In the genomic region with DNA sequence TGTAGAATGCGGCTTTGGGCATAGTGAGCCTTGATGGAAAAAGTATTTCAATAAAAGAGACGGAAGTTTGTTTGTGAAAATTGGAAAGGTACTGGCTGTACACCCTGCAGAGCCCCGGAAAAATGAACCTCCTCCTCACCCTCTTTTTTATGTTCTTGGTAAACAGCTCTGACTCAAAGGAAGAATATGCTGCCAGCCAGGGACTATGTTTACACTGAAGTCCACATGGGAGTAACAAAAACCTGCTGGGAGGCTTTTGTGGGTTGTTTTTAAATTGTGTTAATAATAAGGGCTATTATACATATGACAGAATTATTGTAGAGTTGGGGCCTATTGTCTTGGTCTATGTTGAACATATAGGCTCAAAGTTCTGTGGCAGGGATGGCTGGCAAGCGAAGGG, we compare ENCODE assay signal across 15 cellular contexts.
DNase-seq lines count a peak whose midpoint lies in the region; ATAC-seq and TF ChIP-seq lines count a peak whose summit lies in the region.
"Had no signal": no experiment of that assay in that cellular context is flagged by ENCODE, and none has a peak within 500 bp of the region (broad histone marks: within the 10 kb centered on the region; RNA-seq: fewer than 3 reads in every experiment).

No MANE protein-coding gene starts in this region.

- no peak for ATAC-seq in left lung

- H3K27ac ChIP-seq in AG04450 (ENCODE audit: low read depth, low read length) = no peak overlapping the region
- H3K27ac ChIP-seq in left lung = no peak overlapping the region
- H3K27ac ChIP-seq: parathyroid adenoma, upper lobe of left lung had no signal

- POLR2A ChIA-PET in AG04450 (lab: Yijun Ruan, JAX) = no interaction called here

- H3K4me1 ChIP-seq in adipocyte (ENCODE audit: control insufficient read depth, insufficient read depth, low read length) (no peaks in the 10 kb centered on the region), left lung (no peaks in the 10 kb centered on the region)
- H3K4me1 ChIP-seq: parathyroid adenoma, upper lobe of left lung had no signal

- no peaks in the 10 kb centered on the region; the same call in 1 of the 2 replicates for H3K9me3 ChIP-seq in AG04450 (ENCODE audit: control insufficient read depth, insufficient read depth, low read length)
- peaks cover 14% of the 10 kb centered on the region for H3K9me3 ChIP-seq in adipocyte (ENCODE audit: control insufficient read depth, low read length)
- H3K9me3 ChIP-seq in left lung = no peaks in the 10 kb centered on the region
- H3K9me3 ChIP-seq: upper lobe of left lung had no signal

- no peak for TF ChIP-seq CTCF in AG04450 (IDR thresholded peaks at IDR 0.05; ENCODE audit: low read depth, low read length)
- TF ChIP-seq CTCF in HFFc6 (IDR thresholded peaks at IDR 0.05) = no peak
- TF ChIP-seq CTCF in left lung (IDR thresholded peaks at IDR 0.05) = no peak

- H3K4me3 ChIP-seq in AG04450 (ENCODE audit: low read depth, low read length) (no peak overlapping the region), adipocyte (ENCODE audit: low read length) (no peak overlapping the region), left lung (no peak overlapping the region)
- H3K4me3 ChIP-seq: upper lobe of left lung had no signal

- H3K9me3 Mint-ChIP-seq in HFFc6 = no peaks in the 10 kb centered on the region

- H3K9ac ChIP-seq in adipocyte (ENCODE audit: low read length) = no peak overlapping the region
- H3K9ac ChIP-seq: parathyroid adenoma had no signal

- no peak overlapping the region for H3K4me3 Mint-ChIP-seq in HFFc6
- H3K4me3 Mint-ChIP-seq: B cell had no signal

- 0 out of 2 replicates have a peak, but pooled peaks cover 5% of the 10 kb centered on the region for H3K36me3 Mint-ChIP-seq in HFFc6 (ENCODE audit: low read depth)

- peaks cover 22% of the 10 kb centered on the region for H3K4me1 Mint-ChIP-seq in HFFc6 (ENCODE audit: low read depth)
- H3K4me1 Mint-ChIP-seq: B cell had no signal

- H3K36me3 ChIP-seq in adipocyte (ENCODE audit: control insufficient read depth, insufficient read depth, low read length, severe bottlenecking) (no peaks in the 10 kb centered on the region), left lung (no peaks in the 10 kb centered on the region)
- H3K36me3 ChIP-seq: upper lobe of left lung had no signal

- peak overlapping the region; percentile 55 for H3K27ac Mint-ChIP-seq in HFFc6
- H3K27ac Mint-ChIP-seq: B cell had no signal

- CTCF ChIA-PET in AG04450 (lab: Charles Lee) = no interaction called here

- DNase-seq in AG04450 (ENCODE audit: low read depth, low spot score) = peak; percentile 43
- DNase-seq in HFFc6 = peak; percentile 60
- peak; percentile 75 for DNase-seq in adipocyte (ENCODE audit: low read depth)
- DNase-seq in fibroblast of the conjunctiva (ENCODE audit: low read depth) = peak; percentile 4
- DNase-seq in activated CD4-positive, alpha-beta T cell treated with anti-CD3 and anti-CD28 coated beads for 1 hour = no peak
- no peak for DNase-seq in left lung
- DNase-seq in nucleus accumbens (lab: John Stamatoyannopoulos, UW) = no peak
- DNase-seq in ecto neural progenitor cell (ENCODE audit: low spot score) = no peak
- DNase-seq: activated CD8-positive, alpha-beta memory T cell treated with anti-CD3 and anti-CD28 coated beads for 24 hours; activated naive CD4-positive, alpha-beta T cell; central memory CD4-positive, alpha-beta T cell; DMS79; upper lobe of left lung had no signal

- intact Hi-C loops in left lung (cut with DNase I) = no loop called here

- no peaks in the 10 kb centered on the region; the same call in 1 of the 2 replicates for H3K27me3 Mint-ChIP-seq in HFFc6 (ENCODE audit: insufficient read depth)

- no peaks in the 10 kb centered on the region for H3K27me3 ChIP-seq in AG04450 (ENCODE audit: control insufficient read depth, insufficient read depth, low read length)
- no peaks in the 10 kb centered on the region for H3K27me3 ChIP-seq in adipocyte (replicated peaks; ENCODE audit: control insufficient read depth, insufficient read depth, low read length)
- H3K27me3 ChIP-seq in left lung = no peaks in the 10 kb centered on the region
- H3K27me3 ChIP-seq: upper lobe of left lung had no signal

Comparison
In these comparisons a context has a peak if more than half of its experiments do, and no peak if none do; other contexts are left out.
1. DNase-seq: peak in AG04450 (single experiment), HFFc6 (single experiment), adipocyte (single experiment) and fibroblast of the conjunctiva (single experiment); none in activated CD4-positive, alpha-beta T cell treated with anti-CD3 and anti-CD28 coated beads for 1 hour (single experiment), left lung (0 of 2), nucleus accumbens (0 of 56) and ecto neural progenitor cell (single experiment).